7 cellular contexts compared by ENCODE assay signal in genomic region chr11:65488273-65489058, GRCh38. TPM values are rescaled to one million over a fixed set of nuclear protein-coding genes. Genes with fewer than 3 reads are reported as not detected.
DNase-seq lines count a peak whose midpoint lies in the region; ATAC-seq lines count a peak whose summit lies in the region.

No MANE protein-coding gene starts in this region.

- no peak for DNase-seq in activated naive CD4-positive, alpha-beta T cell treated with anti-CD3 and anti-CD28 coated beads, Interleukin-2, amount 50 U/mL, for 72 hours (ENCODE audit: low spot score in 2 of 2)
- DNase-seq in right cardiac atrium (peak; percentile 81 to 86 (median 86)), NCI-H526 treated with DMSO at 0.1 percent for 48 hours (lab: John Stamatoyannopoulos, UW) (no peak)

- peak; percentile 32 for ATAC-seq in HG02885 (IDR thresholded peaks at IDR 0.05; ENCODE audit: poor library complexity, unreplicated experiment)
- peak in 1 of 2 donors; percentile 43 for ATAC-seq in activated naive CD4-positive, alpha-beta T cell treated with anti-CD3 and anti-CD28 coated beads, Interleukin-2, amount 50 U/mL, for 72 hours
- no peak for ATAC-seq in right cardiac atrium
- ATAC-seq in HG03439 (IDR thresholded peaks at IDR 0.05; ENCODE audit: unreplicated experiment): no peak
- ATAC-seq in HG02852 (IDR thresholded peaks at IDR 0.05; ENCODE audit: unreplicated experiment): no peak

- intact Hi-C loops in right cardiac atrium (cut with DNase I): no loop called here

- H3K36me3 Mint-ChIP-seq in activated naive CD4-positive, alpha-beta T cell treated with anti-CD3 and anti-CD28 coated beads, Interleukin-2, amount 50 U/mL, for 72 hours: no peaks in the 10 kb centered on the region

- no peaks in the 10 kb centered on the region for H3K27me3 ChIP-seq in right cardiac atrium (ENCODE audit: control insufficient read depth, insufficient read depth)

- H3K4me3 ChIP-seq in right cardiac atrium (ENCODE audit: low read length) (no peak overlapping the region), skin epidermis (no peak overlapping the region)

- H3K27ac ChIP-seq in right cardiac atrium (ENCODE audit: low read length) (peak overlapping the region; percentile 99), skin epidermis (peak overlapping the region; percentile 60 to 100 (median 97))

- no peaks in the 10 kb centered on the region for H3K9me3 ChIP-seq in right cardiac atrium (ENCODE audit: control insufficient read depth, low read length)

- H3K4me1 ChIP-seq in right cardiac atrium (ENCODE audit: control insufficient read depth, insufficient read depth, low read length): peaks cover 50% of the 10 kb centered on the region

- H3K27ac Mint-ChIP-seq in activated naive CD4-positive, alpha-beta T cell treated with anti-CD3 and anti-CD28 coated beads, Interleukin-2, amount 50 U/mL, for 72 hours: peak overlapping the region; percentile 66 to 83

- WGBS in right cardiac atrium: 29% methylated on average over 10 of the region's 10 CpGs

- no peaks in the 10 kb centered on the region for H3K9me3 Mint-ChIP-seq in activated naive CD4-positive, alpha-beta T cell treated with anti-CD3 and anti-CD28 coated beads, Interleukin-2, amount 50 U/mL, for 72 hours

RNA-seq across cellular contexts. Expression of gene MALAT1, which starts 10.4 kb away (rescaled TPM):
- total RNA-seq in activated naive CD4-positive, alpha-beta T cell treated with anti-CD3 and anti-CD28 coated beads, Interleukin-2, amount 50 U/mL, for 72 hours: over 10,000 TPM in 1 of 2 donors, 1,000 to 10,000 TPM in 1; 7,127 to 16,609 TPM
- total RNA-seq in right cardiac atrium: 1,000 to 10,000 TPM; 3,773 to 5,353 (median 5,000) TPM
- 1,948 TPM for polyA plus RNA-seq in right cardiac atrium

RNA-seq across cellular contexts. Expression of gene SCYL1, which starts 36.4 kb away (rescaled TPM):
- total RNA-seq in activated naive CD4-positive, alpha-beta T cell treated with anti-CD3 and anti-CD28 coated beads, Interleukin-2, amount 50 U/mL, for 72 hours: 10 to 100 TPM; 74.3 to 93.2 TPM
- 10 to 100 TPM; 59.9 to 65.2 (median 62.8) TPM for total RNA-seq in right cardiac atrium
- polyA plus RNA-seq in right cardiac atrium: 56.6 TPM

Comparison
In these comparisons a context has a peak if more than half of its experiments do, and no peak if none do; other contexts are left out.
1. DNase-seq: peak in right cardiac atrium (3 of 3); none in activated naive CD4-positive, alpha-beta T cell treated with anti-CD3 and anti-CD28 coated beads, Interleukin-2, amount 50 U/mL, for 72 hours (0 of 2) and NCI-H526 treated with DMSO at 0.1 percent for 48 hours (single experiment).